ENCODE assay signal across 1 cellular context in genomic region chr6:57221936-57222683, GRCh38.
TF ChIP-seq lines count a peak whose summit lies in the region.

Gene RAB23 (minus strand): TSS chr6:57222307. CDS start chr6:57210380, 11,927 bp downstream.

TF ChIP-seq in K562, 482 proteins besides CTCF, POLR2A, EP300 and RAD21 (continued from another document):
- TF ChIP-seq PML (IDR thresholded peaks at IDR 0.05; ENCODE audit: low read length) (peak; percentile 73; the same call in 1 of the 2 replicates), THRA (IDR thresholded peaks at IDR 0.05) (no peak), ZNF121 (CRISPR knock-in tag; conservative IDR thresholded peaks at IDR 0.05) (no peak), MYBL2 (IDR thresholded peaks at IDR 0.05; ENCODE audit: low read depth) (no peak), MYBL2 (CRISPR knock-in tag; IDR thresholded peaks at IDR 0.05; ENCODE audit: borderline replicate concordance) (no peak), GTF2B (IDR thresholded peaks at IDR 0.05; ENCODE audit: extremely low read depth, insufficient read length) (no peak), ZNF592 (IDR thresholded peaks at IDR 0.05) (no peak), NCOA4 (IDR thresholded peaks at IDR 0.05; ENCODE audit: partially characterized antibody) (no peak), JUNB (CRISPR knock-in tag; conservative IDR thresholded peaks at IDR 0.05) (no peak), TSHZ1 (CRISPR knock-in tag; IDR thresholded peaks at IDR 0.05) (no peak), SMARCC2 (IDR thresholded peaks at IDR 0.05; ENCODE audit: low read depth) (no peak), HIVEP1 (CRISPR knock-in tag; IDR thresholded peaks at IDR 0.05) (no peak), MTA1 (IDR thresholded peaks at IDR 0.05; ENCODE audit: borderline replicate concordance) (no peak), CBX8 (IDR thresholded peaks at IDR 0.05; ENCODE audit: borderline replicate concordance, extremely low read depth, low read depth, low read length, poor library complexity, severe bottlenecking) (no peak)
- TF ChIP-seq, protein P1, sequence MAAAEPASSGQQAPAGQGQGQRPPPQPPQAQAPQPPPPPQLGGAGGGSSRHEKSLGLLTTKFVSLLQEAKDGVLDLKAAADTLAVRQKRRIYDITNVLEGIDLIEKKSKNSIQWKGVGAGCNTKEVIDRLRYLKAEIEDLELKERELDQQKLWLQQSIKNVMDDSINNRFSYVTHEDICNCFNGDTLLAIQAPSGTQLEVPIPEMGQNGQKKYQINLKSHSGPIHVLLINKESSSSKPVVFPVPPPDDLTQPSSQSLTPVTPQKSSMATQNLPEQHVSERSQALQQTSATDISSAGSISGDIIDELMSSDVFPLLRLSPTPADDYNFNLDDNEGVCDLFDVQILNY (CRISPR knock-in tag; IDR thresholded peaks at IDR 0.05), result no peak
- TF ChIP-seq, protein P2, sequence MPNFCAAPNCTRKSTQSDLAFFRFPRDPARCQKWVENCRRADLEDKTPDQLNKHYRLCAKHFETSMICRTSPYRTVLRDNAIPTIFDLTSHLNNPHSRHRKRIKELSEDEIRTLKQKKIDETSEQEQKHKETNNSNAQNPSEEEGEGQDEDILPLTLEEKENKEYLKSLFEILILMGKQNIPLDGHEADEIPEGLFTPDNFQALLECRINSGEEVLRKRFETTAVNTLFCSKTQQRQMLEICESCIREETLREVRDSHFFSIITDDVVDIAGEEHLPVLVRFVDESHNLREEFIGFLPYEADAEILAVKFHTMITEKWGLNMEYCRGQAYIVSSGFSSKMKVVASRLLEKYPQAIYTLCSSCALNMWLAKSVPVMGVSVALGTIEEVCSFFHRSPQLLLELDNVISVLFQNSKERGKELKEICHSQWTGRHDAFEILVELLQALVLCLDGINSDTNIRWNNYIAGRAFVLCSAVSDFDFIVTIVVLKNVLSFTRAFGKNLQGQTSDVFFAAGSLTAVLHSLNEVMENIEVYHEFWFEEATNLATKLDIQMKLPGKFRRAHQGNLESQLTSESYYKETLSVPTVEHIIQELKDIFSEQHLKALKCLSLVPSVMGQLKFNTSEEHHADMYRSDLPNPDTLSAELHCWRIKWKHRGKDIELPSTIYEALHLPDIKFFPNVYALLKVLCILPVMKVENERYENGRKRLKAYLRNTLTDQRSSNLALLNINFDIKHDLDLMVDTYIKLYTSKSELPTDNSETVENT (CRISPR knock-in tag; IDR thresholded peaks at IDR 0.05), result no peak
- TF ChIP-seq, protein P3, sequence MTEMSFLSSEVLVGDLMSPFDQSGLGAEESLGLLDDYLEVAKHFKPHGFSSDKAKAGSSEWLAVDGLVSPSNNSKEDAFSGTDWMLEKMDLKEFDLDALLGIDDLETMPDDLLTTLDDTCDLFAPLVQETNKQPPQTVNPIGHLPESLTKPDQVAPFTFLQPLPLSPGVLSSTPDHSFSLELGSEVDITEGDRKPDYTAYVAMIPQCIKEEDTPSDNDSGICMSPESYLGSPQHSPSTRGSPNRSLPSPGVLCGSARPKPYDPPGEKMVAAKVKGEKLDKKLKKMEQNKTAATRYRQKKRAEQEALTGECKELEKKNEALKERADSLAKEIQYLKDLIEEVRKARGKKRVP (CRISPR knock-in tag; IDR thresholded peaks at IDR 0.05), result no peak
- TF ChIP-seq, protein P4, sequence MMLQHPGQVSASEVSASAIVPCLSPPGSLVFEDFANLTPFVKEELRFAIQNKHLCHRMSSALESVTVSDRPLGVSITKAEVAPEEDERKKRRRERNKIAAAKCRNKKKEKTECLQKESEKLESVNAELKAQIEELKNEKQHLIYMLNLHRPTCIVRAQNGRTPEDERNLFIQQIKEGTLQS (IDR thresholded peaks at IDR 0.05), result no peak
- TF ChIP-seq, protein P4 (CRISPR knock-in tag; conservative IDR thresholded peaks at IDR 0.05), result no peak
